In genomic region chr10:24128066-24128751, GRCh38 we compare ENCODE assay signal across 25 cellular contexts.
A peak's percentile ranks its signal among the peaks of the same experiment; 100 is the strongest.
DNase-seq lines count a peak whose midpoint lies in the region; ATAC-seq, FAIRE-seq and TF ChIP-seq lines count a peak whose summit lies in the region.
"Had no signal": no experiment of that assay in that cellular context is flagged by ENCODE, and none has a peak within 500 bp of the region (broad histone marks: within the 10 kb centered on the region; RNA-seq: fewer than 3 reads in every experiment).

No MANE protein-coding gene starts in this region.

- peaks cover 0 to 2% (median 0%) of the 10 kb centered on the region in 4 donors for H3K4me1 ChIP-seq in liver (ENCODE audit: control insufficient read depth in 4 of 4, insufficient read depth in 4 of 4, low read length in 3 of 4)
- H3K4me1 ChIP-seq in thyroid gland, result peaks cover 30 to 39% of the 10 kb centered on the region in 2 donors
- H3K4me1 ChIP-seq: body of pancreas, colonic mucosa had no signal

- WGBS in liver, result 43% methylated on average over 10 of the region's 10 CpGs
- 34 to 37% methylated on average over 10 of the region's 10 CpGs for WGBS in thyroid gland, 2 donors

- no peaks in the 10 kb centered on the region for H3K27me3 Mint-ChIP-seq in osteocyte (ENCODE audit: unreplicated experiment)
- H3K27me3 Mint-ChIP-seq in activated CD4-positive, alpha-beta T cell treated with anti-CD3 and anti-CD28 coated beads for 36 hours, result no peaks in the 10 kb centered on the region
- H3K27me3 Mint-ChIP-seq: activated CD4-positive, alpha-beta T cell treated with anti-CD3 and anti-CD28 coated beads, Interleukin-2, amount 10 ng/mL, durations not matched to agents 7 days and 5 days; B cell had no signal

- no peaks in the 10 kb centered on the region for H3K36me3 ChIP-seq in liver (ENCODE audit: control insufficient read depth in 4 of 4, insufficient read depth in 3 of 4, low read depth in 1 of 4, low read length in 3 of 4)
- no peaks in the 10 kb centered on the region for H3K36me3 ChIP-seq in thyroid gland
- H3K36me3 ChIP-seq: colonic mucosa, MG63, right atrium auricular region had no signal

- no peak for TF ChIP-seq POLR2A in thyroid gland (IDR thresholded peaks at IDR 0.05)

- TF ChIP-seq CTCF in liver (IDR thresholded peaks at IDR 0.05; ENCODE audit: low read depth, low read length, missing input control) (no peak), thyroid gland (IDR thresholded peaks at IDR 0.05) (peak in 1 of 6 experiments; percentile 9), osteocyte (IDR thresholded peaks at IDR 0.05) (no peak)

- CTCF ChIA-PET in activated CD4-positive, alpha-beta T cell treated with anti-CD3 and anti-CD28 coated beads for 36 hours (lab: Charles Lee), result interaction anchor here (1.1 kb wide), 1 partner anchor 11 kb away, joined by 3 read pairs; no protein-coding TSS in a partner anchor

- H3K27ac Mint-ChIP-seq in osteocyte (ENCODE audit: unreplicated experiment), result no peak overlapping the region
- H3K27ac Mint-ChIP-seq in activated CD4-positive, alpha-beta T cell treated with anti-CD3 and anti-CD28 coated beads for 36 hours, result no peak overlapping the region
- H3K27ac Mint-ChIP-seq: activated CD4-positive, alpha-beta T cell treated with anti-CD3 and anti-CD28 coated beads, Interleukin-2, amount 10 ng/mL, durations not matched to agents 7 days and 5 days; activated naive CD8-positive, alpha-beta T cell treated with anti-CD3 and anti-CD28 coated beads for 36 hours; B cell; T-cell had no signal

- H3K27ac ChIP-seq in liver (ENCODE audit: low read depth in 1 of 2, low read length in 2 of 2) (peak overlapping the region; percentile 20 to 25), thyroid gland (peak overlapping the region; percentile 17 to 77 (median 68))
- H3K27ac ChIP-seq: body of pancreas, colonic mucosa, right atrium auricular region had no signal

- H3K27me3 ChIP-seq in liver (ENCODE audit: control insufficient read depth in 4 of 4, insufficient read depth in 4 of 4, low read length in 3 of 4), result no peaks in the 10 kb centered on the region
- no peaks in the 10 kb centered on the region for H3K27me3 ChIP-seq in thyroid gland
- H3K27me3 ChIP-seq: body of pancreas, colonic mucosa, MG63, right atrium auricular region had no signal

- no peaks in the 10 kb centered on the region for H3K9me3 ChIP-seq in liver (ENCODE audit: control insufficient read depth in 4 of 4, low read length in 3 of 4)
- H3K9me3 ChIP-seq in thyroid gland, result no peaks in the 10 kb centered on the region
- H3K9me3 ChIP-seq: body of pancreas, colonic mucosa, MG63, right atrium auricular region had no signal

- H3K36me3 Mint-ChIP-seq in osteocyte (ENCODE audit: unreplicated experiment), result no peaks in the 10 kb centered on the region
- H3K36me3 Mint-ChIP-seq in activated CD4-positive, alpha-beta T cell treated with anti-CD3 and anti-CD28 coated beads for 36 hours (ENCODE audit: low read depth), result no peaks in the 10 kb centered on the region
- H3K36me3 Mint-ChIP-seq: activated naive CD8-positive, alpha-beta T cell treated with anti-CD3 and anti-CD28 coated beads for 36 hours; T-cell had no signal

- no peak for TF ChIP-seq RAD21 in liver (IDR thresholded peaks at IDR 0.05)

- intact Hi-C loops in thyroid gland (cut with DNase I), result no loop called here
- intact Hi-C loops in activated CD4-positive, alpha-beta T cell treated with anti-CD3 and anti-CD28 coated beads for 36 hours (cut with DNase I, micrococcal nuclease), result no loop called here

- peak; percentile 27 for DNase-seq in NCI-H82 treated with DMSO at 0.1 percent for 48 hours (lab: John Stamatoyannopoulos, UW; ENCODE audit: unreplicated experiment)
- DNase-seq in thyroid gland, result peak; percentile 47 to 57
- DNase-seq in osteocyte (ENCODE audit: extremely low spot score, unreplicated experiment), result no peak
- no peak for DNase-seq in cerebellum (ENCODE audit: low spot score)
- no peak for DNase-seq in activated CD4-positive, alpha-beta T cell treated with anti-CD3 and anti-CD28 coated beads for 36 hours
- DNase-seq: activated CD4-positive, alpha-beta T cell treated with anti-CD3 and anti-CD28 coated beads, Interleukin-2, amount 10 ng/mL, durations not matched to agents 7 days and 5 days; activated naive CD8-positive, alpha-beta T cell treated with anti-CD3 and anti-CD28 coated beads for 36 hours; body of pancreas; colonic mucosa; EL; hippocampal formation; left cardiac atrium; MG63; midbrain; NCI-H1436; NCI-H774; OCI-M1; SHP77; stimulated activated CD8-positive, alpha-beta memory T cell treated with anti-CD3 and anti-CD28 coated beads, Interleukin-4, amount 100 ng/mL, for 48 hours; T-cell had no signal

- no peak for ATAC-seq in activated CD4-positive, alpha-beta T cell treated with anti-CD3 and anti-CD28 coated beads for 36 hours
- ATAC-seq: body of pancreas, left cardiac atrium, T-cell had no signal

- H3K9me3 Mint-ChIP-seq in osteocyte (ENCODE audit: unreplicated experiment), result peaks cover 11% of the 10 kb centered on the region
- H3K9me3 Mint-ChIP-seq in activated CD4-positive, alpha-beta T cell treated with anti-CD3 and anti-CD28 coated beads for 36 hours (ENCODE audit: low read depth), result no peaks in the 10 kb centered on the region
- H3K9me3 Mint-ChIP-seq: activated CD4-positive, alpha-beta T cell treated with anti-CD3 and anti-CD28 coated beads, Interleukin-2, amount 10 ng/mL, durations not matched to agents 7 days and 5 days; activated naive CD8-positive, alpha-beta T cell treated with anti-CD3 and anti-CD28 coated beads for 36 hours; T-cell had no signal

- peak; percentile 69 for FAIRE-seq in endometrium (lab: Jason Lieb, UNC)
- FAIRE-seq: GM18507 had no signal

- POLR2A ChIA-PET in activated CD4-positive, alpha-beta T cell treated with anti-CD3 and anti-CD28 coated beads for 36 hours (lab: Charles Lee), result no interaction called here

- no peaks in the 10 kb centered on the region for H3K4me1 Mint-ChIP-seq in osteocyte (ENCODE audit: unreplicated experiment)
- no peaks in the 10 kb centered on the region for H3K4me1 Mint-ChIP-seq in activated CD4-positive, alpha-beta T cell treated with anti-CD3 and anti-CD28 coated beads for 36 hours
- H3K4me1 Mint-ChIP-seq: activated CD4-positive, alpha-beta T cell treated with anti-CD3 and anti-CD28 coated beads, Interleukin-2, amount 10 ng/mL, durations not matched to agents 7 days and 5 days; activated naive CD8-positive, alpha-beta T cell treated with anti-CD3 and anti-CD28 coated beads for 36 hours; B cell; T-cell had no signal

- H3K9ac ChIP-seq in liver (ENCODE audit: low read depth in 1 of 2, low read length in 2 of 2), result no peak overlapping the region

- H3K4me3 ChIP-seq in liver (ENCODE audit: low read depth in 1 of 3, low read length in 3 of 3), result no peak overlapping the region
- no peak overlapping the region for H3K4me3 ChIP-seq in thyroid gland (replicated peaks in 1 of 3)
- H3K4me3 ChIP-seq: body of pancreas, colonic mucosa, MG63, right atrium auricular region had no signal

- H3K4me3 Mint-ChIP-seq in osteocyte (ENCODE audit: unreplicated experiment), result no peak overlapping the region
- H3K4me3 Mint-ChIP-seq in activated CD4-positive, alpha-beta T cell treated with anti-CD3 and anti-CD28 coated beads for 36 hours, result no peak overlapping the region
- H3K4me3 Mint-ChIP-seq: activated CD4-positive, alpha-beta T cell treated with anti-CD3 and anti-CD28 coated beads, Interleukin-2, amount 10 ng/mL, durations not matched to agents 7 days and 5 days; activated naive CD8-positive, alpha-beta T cell treated with anti-CD3 and anti-CD28 coated beads for 36 hours; B cell; T-cell had no signal

TF ChIP-seq in liver, 16 proteins besides CTCF, POLR2A, EP300 and RAD21:
- TF ChIP-seq JUND (IDR thresholded peaks at IDR 0.05) (no peak), NR2F2 (IDR thresholded peaks at IDR 0.05) (peak; percentile 70)
TF ChIP-seq in liver: peak in this region for 1.

Comparison
In these comparisons a context has a peak if more than half of its experiments do, and no peak if none do; other contexts are left out.
1. DNase-seq: peak in NCI-H82 treated with DMSO at 0.1 percent for 48 hours (single experiment) and thyroid gland (2 of 2); none in osteocyte (single experiment), cerebellum (single experiment) and activated CD4-positive, alpha-beta T cell treated with anti-CD3 and anti-CD28 coated beads for 36 hours (single experiment).